30 cellular contexts compared by ENCODE assay signal in genomic region chr17:76153202-76153601, GRCh38. TPM values are rescaled to one million over a fixed set of nuclear protein-coding genes. Genes with fewer than 3 reads are reported as not detected.
DNase-seq lines count a peak whose midpoint lies in the region; ATAC-seq lines count a peak whose summit lies in the region.
"Had no signal": no experiment of that assay in that cellular context is flagged by ENCODE, and none has a peak within 500 bp of the region (broad histone marks: within the 10 kb centered on the region; RNA-seq: fewer than 3 reads in every experiment).

No MANE protein-coding gene starts in this region.

- H3K27me3 ChIP-seq in muscle layer of colon (ENCODE audit: control insufficient read depth in 1 of 2, insufficient read depth in 2 of 2, low read length in 2 of 2), result no peaks in the 10 kb centered on the region
- H3K27me3 ChIP-seq: BE2C, colonic mucosa, hepatocyte, right lobe of liver, upper lobe of left lung had no signal

- no peaks in the 10 kb centered on the region for H3K36me3 ChIP-seq in muscle layer of colon (ENCODE audit: insufficient read depth, low read length)
- H3K36me3 ChIP-seq: BE2C, colonic mucosa, right lobe of liver, upper lobe of left lung had no signal

- no peak for DNase-seq in activated naive CD4-positive, alpha-beta T cell treated with anti-CD3 and anti-CD28 coated beads, Interleukin-2, amount 10 ng/mL, durations not matched to agents 7 days and 5 days
- DNase-seq in activated naive CD4-positive, alpha-beta T cell (lab: John Stamatoyannopoulos, UW), result no peak
- DNase-seq in cerebellar nuclear complex (lab: John Stamatoyannopoulos, UW) (no peak), NOMO-1 treated with dmso at 0.1 percent for 144 hours (lab: John Stamatoyannopoulos, UW; ENCODE audit: unreplicated experiment) (no peak)
- DNase-seq: activated CD4-positive, alpha-beta T cell treated with anti-CD3 and anti-CD28 coated beads for 4 hours; BE2C; colonic mucosa; effector memory CD8-positive, alpha-beta T cell; immature natural killer cell; left ventricle myocardium inferior; NCI-H1105; NCI-H2029; NCI-H226; NCI-H748 treated with DMSO at 0.1 percent for 48 hours; nephron progenitor cell; RPMI8226; T-helper 17 cell; upper lobe of left lung had no signal

- no peak for ATAC-seq in activated T-helper 17 cell treated with anti-CD3 and anti-CD28 coated beads, Interleukin-2, amount 50 U/mL, for 72 hours (replicated peaks)
- ATAC-seq in HG02938 (IDR thresholded peaks at IDR 0.05; ENCODE audit: unreplicated experiment) (no peak), HG02610 (IDR thresholded peaks at IDR 0.05; ENCODE audit: unreplicated experiment) (no peak)
- ATAC-seq: effector memory CD8-positive, alpha-beta T cell; esophagus mucosa; right lobe of liver; T-helper 17 cell had no signal

- H3K4me1 ChIP-seq in muscle layer of colon (ENCODE audit: insufficient read depth, low read length), result peaks cover 9% of the 10 kb centered on the region
- H3K4me1 ChIP-seq: BE2C, colonic mucosa, parathyroid adenoma, upper lobe of left lung had no signal

- peaks cover 50% of the 10 kb centered on the region for H3K4me1 Mint-ChIP-seq in activated naive CD4-positive, alpha-beta T cell treated with anti-CD3 and anti-CD28 coated beads, Interleukin-2, amount 10 ng/mL, durations not matched to agents 7 days and 5 days
- H3K4me1 Mint-ChIP-seq in activated T-helper 17 cell treated with anti-CD3 and anti-CD28 coated beads, Interleukin-2, amount 50 U/mL, for 72 hours, result peaks cover 7% of the 10 kb centered on the region

- CTCF ChIA-PET in activated naive CD4-positive, alpha-beta T cell treated with anti-CD3 and anti-CD28 coated beads, Interleukin-2, amount 10 ng/mL, durations not matched to agents 7 days and 5 days (lab: Charles Lee), result interaction anchor here (1.7 to 2.4 kb wide), 3 partner anchors 27 to 126 kb away, joined by 5 to 10 read pairs (median 9); no protein-coding TSS in a partner anchor

- H3K9me3 Mint-ChIP-seq in activated naive CD4-positive, alpha-beta T cell treated with anti-CD3 and anti-CD28 coated beads, Interleukin-2, amount 10 ng/mL, durations not matched to agents 7 days and 5 days, result no peaks in the 10 kb centered on the region
- no peaks in the 10 kb centered on the region for H3K9me3 Mint-ChIP-seq in activated T-helper 17 cell treated with anti-CD3 and anti-CD28 coated beads, Interleukin-2, amount 50 U/mL, for 72 hours
- H3K9me3 Mint-ChIP-seq: effector memory CD8-positive, alpha-beta T cell; immature natural killer cell; mesothelial cell of epicardium; nephron progenitor cell had no signal

- H3K36me3 Mint-ChIP-seq in activated naive CD4-positive, alpha-beta T cell treated with anti-CD3 and anti-CD28 coated beads, Interleukin-2, amount 10 ng/mL, durations not matched to agents 7 days and 5 days, result peaks cover 90% of the 10 kb centered on the region
- peaks cover 26% of the 10 kb centered on the region for H3K36me3 Mint-ChIP-seq in activated T-helper 17 cell treated with anti-CD3 and anti-CD28 coated beads, Interleukin-2, amount 50 U/mL, for 72 hours (ENCODE audit: low read depth)
- H3K36me3 Mint-ChIP-seq: mesothelial cell of epicardium had no signal

- H3K4me3 ChIP-seq in muscle layer of colon (ENCODE audit: low read depth in 1 of 2, low read length in 2 of 2), result no peak overlapping the region
- H3K4me3 ChIP-seq: colonic mucosa, hepatocyte, left ventricle myocardium inferior, right lobe of liver, upper lobe of left lung had no signal

- H3K4me3 Mint-ChIP-seq in activated naive CD4-positive, alpha-beta T cell treated with anti-CD3 and anti-CD28 coated beads, Interleukin-2, amount 10 ng/mL, durations not matched to agents 7 days and 5 days, result no peak overlapping the region
- H3K4me3 Mint-ChIP-seq in activated T-helper 17 cell treated with anti-CD3 and anti-CD28 coated beads, Interleukin-2, amount 50 U/mL, for 72 hours, result no peak overlapping the region
- H3K4me3 Mint-ChIP-seq: effector memory CD8-positive, alpha-beta T cell; immature natural killer cell; mesothelial cell of epicardium; nephron progenitor cell; T-helper 17 cell had no signal

- H3K27ac Mint-ChIP-seq in activated naive CD4-positive, alpha-beta T cell treated with anti-CD3 and anti-CD28 coated beads, Interleukin-2, amount 10 ng/mL, durations not matched to agents 7 days and 5 days, result peak overlapping the region; percentile 96
- H3K27ac Mint-ChIP-seq in activated T-helper 17 cell treated with anti-CD3 and anti-CD28 coated beads, Interleukin-2, amount 50 U/mL, for 72 hours, result peak overlapping the region; percentile 78
- H3K27ac Mint-ChIP-seq: immature natural killer cell, mesothelial cell of epicardium, nephron progenitor cell, T-helper 17 cell had no signal

- H3K9me3 ChIP-seq in muscle layer of colon (ENCODE audit: low read length), result no peaks in the 10 kb centered on the region
- H3K9me3 ChIP-seq: BE2C, colonic mucosa, left ventricle myocardium inferior, right lobe of liver, upper lobe of left lung had no signal

- no peaks in the 10 kb centered on the region for H3K27me3 Mint-ChIP-seq in activated naive CD4-positive, alpha-beta T cell treated with anti-CD3 and anti-CD28 coated beads, Interleukin-2, amount 10 ng/mL, durations not matched to agents 7 days and 5 days
- no peaks in the 10 kb centered on the region for H3K27me3 Mint-ChIP-seq in activated T-helper 17 cell treated with anti-CD3 and anti-CD28 coated beads, Interleukin-2, amount 50 U/mL, for 72 hours
- H3K27me3 Mint-ChIP-seq: effector memory CD8-positive, alpha-beta T cell; T-helper 17 cell had no signal

- H3K9ac ChIP-seq in muscle layer of colon (ENCODE audit: low read length), result no peak overlapping the region
- H3K9ac ChIP-seq: parathyroid adenoma had no signal

- peak overlapping the region; percentile 32 for H3K27ac ChIP-seq in muscle layer of colon (ENCODE audit: low read depth, low read length)
- H3K27ac ChIP-seq: colonic mucosa, hepatocyte, left ventricle myocardium inferior, parathyroid adenoma, right lobe of liver, upper lobe of left lung had no signal

RNA-seq across cellular contexts. Expression of gene FOXJ1, which starts 12.2 kb away (rescaled TPM):
- under 1 TPM in 1 of 2 donors, not detected in 1; 0.15 TPM for total RNA-seq in activated T-helper 17 cell treated with anti-CD3 and anti-CD28 coated beads, Interleukin-2, amount 50 U/mL, for 72 hours
- total RNA-seq: bronchial epithelial cell, Daoy, esophagus mucosa, left ventricle myocardium inferior, subcutaneous adipose tissue had no signal

RNA-seq across cellular contexts. Expression of gene EXOC7, which starts 49.6 kb away (rescaled TPM):
- 100 to 1,000 TPM; 104 to 117 TPM for total RNA-seq in activated T-helper 17 cell treated with anti-CD3 and anti-CD28 coated beads, Interleukin-2, amount 50 U/mL, for 72 hours
